ENCODE assay signal across 21 cellular contexts in genomic region chr2:36214682-36215081, GRCh38.
DNase-seq lines count a peak whose midpoint lies in the region; ATAC-seq and TF ChIP-seq lines count a peak whose summit lies in the region.
"Had no signal": no experiment of that assay in that cellular context is flagged by ENCODE, and none has a peak within 500 bp of the region (broad histone marks: within the 10 kb centered on the region; RNA-seq: fewer than 3 reads in every experiment).

No MANE protein-coding gene starts in this region.

- H3K4me1 ChIP-seq in endodermal cell (ENCODE audit: control insufficient read depth, insufficient read depth, low read length), result no peaks in the 10 kb centered on the region
- H3K4me1 ChIP-seq in neural progenitor cell, result peaks cover 3% of the 10 kb centered on the region
- H3K4me1 ChIP-seq: SJSA1 had no signal

- H3K9ac ChIP-seq in endodermal cell (ENCODE audit: extremely low read depth, low read length, poor library complexity, severe bottlenecking) (no peak overlapping the region), neural progenitor cell (no peak overlapping the region)

- no peak overlapping the region for H3K4me3 ChIP-seq in H7 (ENCODE audit: insufficient read depth, low read depth, low read length)
- H3K4me3 ChIP-seq in endodermal cell (ENCODE audit: low read length), result no peak overlapping the region
- H3K4me3 ChIP-seq in neural progenitor cell, result no peak overlapping the region
- H3K4me3 ChIP-seq: K562, SJSA1 had no signal

- no peak for TF ChIP-seq CTCF in endodermal cell (conservative IDR thresholded peaks at IDR 0.05)
- no peak for TF ChIP-seq CTCF in neural progenitor cell (IDR thresholded peaks at IDR 0.05)

- no peak overlapping the region for H2AFZ ChIP-seq in neural progenitor cell (replicated peaks)

- H3K9me3 ChIP-seq in endodermal cell (ENCODE audit: control insufficient read depth, low read length), result no peaks in the 10 kb centered on the region
- H3K9me3 ChIP-seq in neural progenitor cell (ENCODE audit: low read depth), result no peaks in the 10 kb centered on the region
- H3K9me3 ChIP-seq: SJSA1 had no signal

- H3K27ac Mint-ChIP-seq in endodermal cell (no peak overlapping the region), neural progenitor cell (no peak overlapping the region)
- H3K27ac Mint-ChIP-seq in activated T-cell treated with anti-CD3 and anti-CD28 coated beads, Interleukin-2, amount 50 U/mL, for 72 hours, result no peak overlapping the region

- no peaks in the 10 kb centered on the region for H3F3A ChIP-seq in neural progenitor cell (ENCODE audit: low read depth)

- DNase-seq in H7, result peak; percentile 3
- DNase-seq in endodermal cell, result peak; percentile 71
- DNase-seq in left kidney (ENCODE audit: low read depth, low spot score), result peak; percentile 24
- peak; percentile 43 for DNase-seq in neural progenitor cell (ENCODE audit: low spot score)
- no peak for DNase-seq in LoVo (ENCODE audit: low spot score)
- no peak for DNase-seq in activated T-cell treated with anti-CD3 and anti-CD28 coated beads, Interleukin-2, amount 50 U/mL, for 72 hours
- DNase-seq: GDM1, GOT3, MM.1S, NCI-H1048, NCI-H1417 treated with DMSO at 0.1 percent for 48 hours, NCI-H187, NCI-H446, NCI-H526 treated with DMSO at 0.1 percent for 48 hours had no signal

- H3K4me2 ChIP-seq in neural progenitor cell, result no peak overlapping the region

- H3K9me3 Mint-ChIP-seq in endodermal cell (peaks cover 5% of the 10 kb centered on the region), neural progenitor cell (peaks cover 5% of the 10 kb centered on the region)
- peaks cover 0 to 2% of the 10 kb centered on the region in 2 donors for H3K9me3 Mint-ChIP-seq in activated T-cell treated with anti-CD3 and anti-CD28 coated beads, Interleukin-2, amount 50 U/mL, for 72 hours

- no peak for ATAC-seq in HG03521 (IDR thresholded peaks at IDR 0.05; ENCODE audit: unreplicated experiment)
- no peak for ATAC-seq in HG03571 (IDR thresholded peaks at IDR 0.05; ENCODE audit: unreplicated experiment)
- ATAC-seq in activated T-cell treated with anti-CD3 and anti-CD28 coated beads, Interleukin-2, amount 50 U/mL, for 72 hours (replicated peaks in 1 of 2), result no peak
- ATAC-seq: HepG2, K562, Right ventricle myocardium inferior had no signal

- H3K36me3 ChIP-seq in H7 (replicated peaks; ENCODE audit: control insufficient read depth, insufficient read depth, low read length) (no peaks in the 10 kb centered on the region), endodermal cell (ENCODE audit: control insufficient read depth, insufficient read depth, low read length) (no peaks in the 10 kb centered on the region), neural progenitor cell (no peaks in the 10 kb centered on the region)
- H3K36me3 ChIP-seq: SJSA1 had no signal

- H3K27me3 ChIP-seq in H7 (ENCODE audit: control insufficient read depth, insufficient read depth, low read length) (no peaks in the 10 kb centered on the region), endodermal cell (ENCODE audit: control insufficient read depth, insufficient read depth, low read length, poor library complexity, severe bottlenecking) (no peaks in the 10 kb centered on the region), neural progenitor cell (no peaks in the 10 kb centered on the region)
- H3K27me3 ChIP-seq: SJSA1 had no signal

- H3K79me2 ChIP-seq in neural progenitor cell (ENCODE audit: low read depth), result no peaks in the 10 kb centered on the region

- H3K4me1 Mint-ChIP-seq in endodermal cell (peaks cover 5% of the 10 kb centered on the region), neural progenitor cell (peaks cover 5% of the 10 kb centered on the region)
- H3K4me1 Mint-ChIP-seq in activated T-cell treated with anti-CD3 and anti-CD28 coated beads, Interleukin-2, amount 50 U/mL, for 72 hours (ENCODE audit: low read depth), result no peaks in the 10 kb centered on the region

- H3K4me3 Mint-ChIP-seq in endodermal cell, result no peak overlapping the region
- H3K4me3 Mint-ChIP-seq in neural progenitor cell, result no peak overlapping the region
- H3K4me3 Mint-ChIP-seq in activated T-cell treated with anti-CD3 and anti-CD28 coated beads, Interleukin-2, amount 50 U/mL, for 72 hours, result no peak overlapping the region

- no peaks in the 10 kb centered on the region for H4K20me1 ChIP-seq in neural progenitor cell (ENCODE audit: low read depth)

- H3K36me3 Mint-ChIP-seq in endodermal cell (ENCODE audit: low read depth), result no peaks in the 10 kb centered on the region
- H3K36me3 Mint-ChIP-seq in neural progenitor cell, result no peaks in the 10 kb centered on the region
- peaks cover 2 to 3% of the 10 kb centered on the region in 2 donors for H3K36me3 Mint-ChIP-seq in activated T-cell treated with anti-CD3 and anti-CD28 coated beads, Interleukin-2, amount 50 U/mL, for 72 hours (ENCODE audit: insufficient read depth in 2 of 2)

- H3K27ac ChIP-seq in endodermal cell (ENCODE audit: low read depth, low read length) (no peak overlapping the region), neural progenitor cell (no peak overlapping the region)
- H3K27ac ChIP-seq: C4-2B, SJSA1 had no signal

- H3K27me3 Mint-ChIP-seq in endodermal cell (ENCODE audit: insufficient read depth) (no peaks in the 10 kb centered on the region), neural progenitor cell (ENCODE audit: insufficient read depth, low read depth) (no peaks in the 10 kb centered on the region)
- no peaks in the 10 kb centered on the region for H3K27me3 Mint-ChIP-seq in activated T-cell treated with anti-CD3 and anti-CD28 coated beads, Interleukin-2, amount 50 U/mL, for 72 hours (ENCODE audit: low read depth)

- 54 to 61% methylated on average over 1 of the region's 2 CpGs for WGBS in endodermal cell (ENCODE audit: insufficient coverage in 1 of 2, insufficient read length in 1 of 2), 2 experiments

Comparison
In these comparisons a context has a peak if more than half of its experiments do, and no peak if none do; other contexts are left out.
1. DNase-seq: peak in H7 (single experiment), endodermal cell (single experiment), left kidney (single experiment) and neural progenitor cell (single experiment); none in LoVo (single experiment) and activated T-cell treated with anti-CD3 and anti-CD28 coated beads, Interleukin-2, amount 50 U/mL, for 72 hours (0 of 2).